Comparison of ENCODE assay signal across 1 cellular context in the genomic region with DNA sequence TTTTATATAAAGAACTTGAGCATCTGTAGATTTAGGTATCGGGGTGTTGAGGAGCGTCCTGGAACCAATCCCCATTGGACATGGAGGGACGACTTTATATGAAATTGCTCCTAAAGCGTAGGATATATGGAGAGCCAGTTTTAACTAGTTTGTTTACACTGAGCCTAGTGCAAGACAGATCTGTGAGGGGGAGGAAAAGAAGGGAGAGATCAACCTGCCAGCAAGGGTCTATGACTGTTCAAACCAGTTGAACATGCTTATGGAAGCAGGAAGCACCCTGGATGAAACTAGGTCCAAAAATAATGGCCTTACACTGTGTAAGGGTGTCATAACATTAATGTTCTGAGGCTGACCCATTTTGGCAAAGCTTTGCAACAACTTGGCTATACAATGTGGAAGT.
TF ChIP-seq lines count a peak whose summit lies in the region.

No MANE protein-coding gene starts in this region.

TF ChIP-seq in K562, 482 proteins besides CTCF, POLR2A, EP300 and RAD21:
- TF ChIP-seq, protein P1, sequence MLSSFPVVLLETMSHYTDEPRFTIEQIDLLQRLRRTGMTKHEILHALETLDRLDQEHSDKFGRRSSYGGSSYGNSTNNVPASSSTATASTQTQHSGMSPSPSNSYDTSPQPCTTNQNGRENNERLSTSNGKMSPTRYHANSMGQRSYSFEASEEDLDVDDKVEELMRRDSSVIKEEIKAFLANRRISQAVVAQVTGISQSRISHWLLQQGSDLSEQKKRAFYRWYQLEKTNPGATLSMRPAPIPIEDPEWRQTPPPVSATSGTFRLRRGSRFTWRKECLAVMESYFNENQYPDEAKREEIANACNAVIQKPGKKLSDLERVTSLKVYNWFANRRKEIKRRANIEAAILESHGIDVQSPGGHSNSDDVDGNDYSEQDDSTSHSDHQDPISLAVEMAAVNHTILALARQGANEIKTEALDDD (IDR thresholded peaks at IDR 0.05), result peak; percentile 64; the same call in 1 of the 2 replicates
- no peak for TF ChIP-seq ZNF311 (CRISPR knock-in tag; IDR thresholded peaks at IDR 0.05)
TF ChIP-seq in K562: peak in this region for 1.
